Comparison of ENCODE assay signal across 8 cellular contexts in genomic region chr2:169361706-169362345, GRCh38. TPM values are rescaled to one million over a fixed set of nuclear protein-coding genes. Genes with fewer than 3 reads are reported as not detected.
DNase-seq lines count a peak whose midpoint lies in the region; ATAC-seq, FAIRE-seq and TF ChIP-seq lines count a peak whose summit lies in the region.

No MANE protein-coding gene starts in this region.

- CTCF ChIA-PET in AG04450 (lab: Charles Lee): no interaction called here

- H3K4me2 ChIP-seq in keratinocyte (ENCODE audit: control insufficient read depth, extremely low read depth, insufficient read depth, low read depth, low read length): peak overlapping the region; percentile 80

- H3K36me3 ChIP-seq in keratinocyte (ENCODE audit: control insufficient read depth in 2 of 2, extremely low read depth in 1 of 2, insufficient read depth in 2 of 2, low read length in 2 of 2): no peaks in the 10 kb centered on the region

- POLR2A ChIA-PET in AG04450 (lab: Yijun Ruan, JAX): no interaction called here

- FAIRE-seq in keratinocyte (lab: Jason Lieb, UNC): no peak

- DNase-seq in AG04450 (ENCODE audit: low read depth, low spot score) (no peak), HL-60 (ENCODE audit: low read depth in 1 of 2, low spot score in 1 of 2) (no peak), astrocyte of the cerebellum (ENCODE audit: low read depth) (no peak), keratinocyte (ENCODE audit: low read depth, low spot score) (no peak)
- DNase-seq in stimulated activated CD8-positive, alpha-beta memory T cell treated with anti-CD3 and anti-CD28 coated beads, Interleukin-4, amount 100 ng/mL, for 48 hours: peak; percentile 32

- no peaks in the 10 kb centered on the region for H4K20me1 ChIP-seq in keratinocyte (ENCODE audit: control insufficient read depth, extremely low read depth, insufficient read depth, low read length)

- H3K4me1 ChIP-seq in keratinocyte (ENCODE audit: control insufficient read depth, extremely low read depth, insufficient read depth, low read length): peaks cover 27% of the 10 kb centered on the region

- no peak for TF ChIP-seq CTCF in AG04450 (IDR thresholded peaks at IDR 0.05; ENCODE audit: low read depth, low read length)
- no peak for TF ChIP-seq CTCF in HL-60 (IDR thresholded peaks at IDR 0.05; ENCODE audit: insufficient read depth, low read length)
- no peak for TF ChIP-seq CTCF in astrocyte of the cerebellum (IDR thresholded peaks at IDR 0.05; ENCODE audit: low read depth, low read length, missing control alignments)
- TF ChIP-seq CTCF in keratinocyte (optimal IDR thresholded peaks at IDR 0.05 in 1 of 3, IDR thresholded peaks at IDR 0.05 in 1 of 3, conservative IDR thresholded peaks at IDR 0.05 in 1 of 3; ENCODE audit: extremely low read depth in 1 of 3, insufficient read depth in 2 of 3, low read length in 3 of 3): no peak

- no peaks in the 10 kb centered on the region; the same call in 1 of the 2 replicates for H3K9me3 ChIP-seq in AG04450 (ENCODE audit: control insufficient read depth, insufficient read depth, low read length)
- no peaks in the 10 kb centered on the region for H3K9me3 ChIP-seq in keratinocyte (ENCODE audit: control insufficient read depth, low read depth, low read length)

- no peak overlapping the region for H3K9ac ChIP-seq in keratinocyte (ENCODE audit: control insufficient read depth, extremely low read depth, insufficient read depth, low read length)

- H3K27me3 ChIP-seq in AG04450 (ENCODE audit: control insufficient read depth, insufficient read depth, low read length) (peaks cover 49% of the 10 kb centered on the region), HL-60 (ENCODE audit: insufficient read depth, poor library complexity, severe bottlenecking) (peaks cover 59% of the 10 kb centered on the region), keratinocyte (ENCODE audit: control insufficient read depth, extremely low read depth, insufficient read depth, low read length) (peaks cover 59% of the 10 kb centered on the region)

- no peaks in the 10 kb centered on the region for H3K79me2 ChIP-seq in keratinocyte (ENCODE audit: control insufficient read depth, insufficient read depth, low read length)

- dilution Hi-C loops in keratinocyte (cut with MboI; ENCODE audit: extremely low pct_ligation_motif_present, low sequenced_read_pairs): no loop called here

- no peak overlapping the region for H2AFZ ChIP-seq in keratinocyte (ENCODE audit: control insufficient read depth, low read length)

- H3K4me3 ChIP-seq in AG04450 (ENCODE audit: low read depth, low read length) (peak overlapping the region; percentile 29), HL-60 (replicated peaks; ENCODE audit: insufficient read depth, low read length) (peak overlapping the region; percentile 25), astrocyte of the cerebellum (ENCODE audit: low read depth, low read length) (peak overlapping the region; percentile 48), keratinocyte (ENCODE audit: control insufficient read depth in 2 of 3, extremely low read depth in 1 of 3, insufficient read depth in 2 of 3, low read depth in 1 of 3, low read length in 3 of 3) (peak overlapping the region in 1 of 3 experiments; percentile 45)

- no peak for ATAC-seq in HG03135 (IDR thresholded peaks at IDR 0.05; ENCODE audit: unreplicated experiment)
- ATAC-seq in GM18868 (IDR thresholded peaks at IDR 0.05; ENCODE audit: unreplicated experiment): no peak
- no peak for ATAC-seq in GM21737 (IDR thresholded peaks at IDR 0.05; ENCODE audit: unreplicated experiment)

- H3K27ac ChIP-seq in AG04450 (ENCODE audit: low read depth, low read length) (no peak overlapping the region), HL-60 (replicated peaks) (no peak overlapping the region), keratinocyte (ENCODE audit: control insufficient read depth, insufficient read depth, low read length) (no peak overlapping the region)

- in situ Hi-C loops in astrocyte of the cerebellum (cut with HindIII; ENCODE audit: low sequenced_read_pairs): no loop called here

- H3K9me1 ChIP-seq in keratinocyte (ENCODE audit: control insufficient read depth, extremely low read depth, insufficient read depth, low read length): no peaks in the 10 kb centered on the region

RNA-seq across cellular contexts. Expression of gene LRP2, which starts 0.5 kb away (rescaled TPM):
- polyA plus RNA-seq in AG04450 (2011; rRNA removed): not detected in 2 replicates
- polyA minus RNA-seq in AG04450 (2011; rRNA and poly(A)+ RNA removed): under 0.01 TPM in 1 of 2 replicates, not detected in the other
- not detected in 3 replicates for polyA plus RNA-seq in keratinocyte
- not detected for polyA plus RNA-seq in keratinocyte (2011; ENCODE audit: low read depth)
- polyA plus RNA-seq in keratinocyte (2011; cell fraction: cytosol; rRNA removed): not detected in 2 replicates
- polyA plus RNA-seq in keratinocyte (2011; cell fraction: nucleus; rRNA removed): not detected in 2 replicates
- not detected in 2 replicates for polyA plus RNA-seq in keratinocyte (2012; ENCODE audit: low replicate concordance)
- 0.16 TPM in 1 of 3 replicates, not detected in the others for polyA minus RNA-seq in keratinocyte
- not detected for polyA minus RNA-seq in keratinocyte (2011; cell fraction: cytosol; rRNA and poly(A)+ RNA removed)
- polyA minus RNA-seq in keratinocyte (2011; cell fraction: nucleus; rRNA and poly(A)+ RNA removed): not detected in 2 replicates
